16 cellular contexts compared by ENCODE assay signal in the genomic region with DNA sequence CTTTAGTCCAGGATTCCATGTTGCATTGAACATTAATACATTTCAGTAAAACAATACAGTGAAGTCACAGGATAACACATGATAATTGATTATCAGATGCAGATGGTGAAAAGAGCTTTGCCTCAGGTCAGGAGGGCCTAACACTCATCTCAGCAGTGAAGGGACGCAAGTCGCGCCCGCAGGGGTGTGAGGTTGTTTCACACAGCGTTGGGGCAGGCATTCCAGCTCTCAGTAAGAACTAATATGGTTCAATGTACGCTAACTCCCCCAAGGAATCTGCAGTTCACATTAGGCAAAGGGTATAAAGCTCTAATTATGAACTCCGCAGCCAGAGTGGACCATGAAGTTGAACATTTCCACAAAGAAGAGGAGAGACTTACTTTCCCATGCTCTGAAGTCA. TPM values are rescaled to one million over a fixed set of nuclear protein-coding genes. Genes with fewer than 3 reads are reported as not detected.
DNase-seq lines count a peak whose midpoint lies in the region; TF ChIP-seq lines count a peak whose summit lies in the region.
"Had no signal": no experiment of that assay in that cellular context is flagged by ENCODE, and none has a peak within 500 bp of the region (broad histone marks: within the 10 kb centered on the region; RNA-seq: fewer than 3 reads in every experiment).

No MANE protein-coding gene starts in this region.

- H4K91ac ChIP-seq in neuronal stem cell (ENCODE audit: low read depth, low read length, poor library complexity), result no peak overlapping the region

- H3K4me3 ChIP-seq in HUES6 (ENCODE audit: low read depth, low read length), result no peak overlapping the region
- no peak overlapping the region for H3K4me3 ChIP-seq in endodermal cell (ENCODE audit: low read length)
- H3K4me3 ChIP-seq in neuronal stem cell (ENCODE audit: low read length in 2 of 2), result no peak overlapping the region
- H3K4me3 ChIP-seq: GM23248, HAP-1 had no signal

- peaks cover 7% of the 10 kb centered on the region for H3K9me3 Mint-ChIP-seq in endodermal cell
- no peaks in the 10 kb centered on the region for H3K9me3 Mint-ChIP-seq in type B pancreatic cell
- H3K9me3 Mint-ChIP-seq in activated CD4-positive, alpha-beta memory T cell treated with anti-CD3 and anti-CD28 coated beads for 36 hours, result no peaks in the 10 kb centered on the region
- H3K9me3 Mint-ChIP-seq in Calu3 (ENCODE audit: low read depth, unreplicated experiment), result peaks cover 5% of the 10 kb centered on the region
- H3K9me3 Mint-ChIP-seq: CD4-positive, alpha-beta T cell had no signal

- H2BK12ac ChIP-seq in neuronal stem cell (ENCODE audit: low read length), result no peak overlapping the region

- H3K79me1 ChIP-seq in neuronal stem cell (ENCODE audit: low read depth, low read length), result no peaks in the 10 kb centered on the region

- intact Hi-C loops in activated CD4-positive, alpha-beta memory T cell treated with anti-CD3 and anti-CD28 coated beads for 36 hours (cut with micrococcal nuclease), result no loop called here
- intact Hi-C loops in Calu3 (cut with micrococcal nuclease; ENCODE audit: unreplicated experiment), result no loop called here

- POLR2A ChIA-PET in activated CD4-positive, alpha-beta memory T cell treated with anti-CD3 and anti-CD28 coated beads for 36 hours (lab: Charles Lee), result no interaction called here

- H3K4me1 Mint-ChIP-seq in endodermal cell (peaks cover 43% of the 10 kb centered on the region), type B pancreatic cell (ENCODE audit: unreplicated experiment) (peaks cover 20% of the 10 kb centered on the region), Calu3 (ENCODE audit: low read depth, unreplicated experiment) (peaks cover 24% of the 10 kb centered on the region)
- no peaks in the 10 kb centered on the region for H3K4me1 Mint-ChIP-seq in activated CD4-positive, alpha-beta memory T cell treated with anti-CD3 and anti-CD28 coated beads for 36 hours (ENCODE audit: low read depth)
- H3K4me1 Mint-ChIP-seq: B cell had no signal

- H2BK120ac ChIP-seq in neuronal stem cell (ENCODE audit: low read depth, low read length), result no peak overlapping the region

- peaks cover under 1% of the 10 kb centered on the region for H3K27me3 Mint-ChIP-seq in endodermal cell (ENCODE audit: insufficient read depth)
- no peaks in the 10 kb centered on the region for H3K27me3 Mint-ChIP-seq in type B pancreatic cell
- peaks cover under 1% of the 10 kb centered on the region for H3K27me3 Mint-ChIP-seq in activated CD4-positive, alpha-beta memory T cell treated with anti-CD3 and anti-CD28 coated beads for 36 hours
- H3K27me3 Mint-ChIP-seq in Calu3 (ENCODE audit: unreplicated experiment), result no peaks in the 10 kb centered on the region

- H3K36me3 Mint-ChIP-seq in endodermal cell (ENCODE audit: low read depth), result no peaks in the 10 kb centered on the region
- no peaks in the 10 kb centered on the region for H3K36me3 Mint-ChIP-seq in type B pancreatic cell
- no peaks in the 10 kb centered on the region for H3K36me3 Mint-ChIP-seq in activated CD4-positive, alpha-beta memory T cell treated with anti-CD3 and anti-CD28 coated beads for 36 hours
- peaks cover 12% of the 10 kb centered on the region for H3K36me3 Mint-ChIP-seq in Calu3 (ENCODE audit: insufficient read depth, unreplicated experiment)

- H3K4me1 ChIP-seq in HUES6 (ENCODE audit: control insufficient read depth, insufficient read depth, low read length) (peaks cover 35% of the 10 kb centered on the region), endodermal cell (ENCODE audit: control insufficient read depth, insufficient read depth, low read length) (peaks cover 20% of the 10 kb centered on the region), neuronal stem cell (ENCODE audit: control insufficient read depth in 2 of 2, insufficient read depth in 1 of 2, low read depth in 1 of 2, low read length in 2 of 2) (peaks cover 1 to 4% of the 10 kb centered on the region in 2 donors)

- H3K27me3 ChIP-seq in HUES6 (ENCODE audit: control insufficient read depth, insufficient read depth, low read length) (no peaks in the 10 kb centered on the region), endodermal cell (ENCODE audit: control insufficient read depth, insufficient read depth, low read length, poor library complexity, severe bottlenecking) (no peaks in the 10 kb centered on the region), neuronal stem cell (ENCODE audit: control insufficient read depth in 3 of 3, insufficient read depth in 3 of 3, low read depth in 1 of 3, low read length in 3 of 3) (peaks cover 0 to 18% (median 0%) of the 10 kb centered on the region in 3 experiments)

- H3K4ac ChIP-seq in neuronal stem cell (ENCODE audit: low read length), result no peak overlapping the region

- DNase-seq in endodermal cell (peak; percentile 75), neuronal stem cell (ENCODE audit: low spot score) (no peak), type B pancreatic cell (ENCODE audit: extremely low spot score, unreplicated experiment) (no peak), NCI-H187 (lab: John Stamatoyannopoulos, UW) (no peak), Calu3 (no peak)
- DNase-seq in activated CD4-positive, alpha-beta memory T cell treated with anti-CD3 and anti-CD28 coated beads for 36 hours, result no peak
- DNase-seq: C1 segment of cervical spinal cord; CD4-positive, alpha-beta T cell; DMS153; DMS79 treated with DMSO at 0.1 percent for 48 hours; EL; GDM1; GM23248 had no signal

- TF ChIP-seq CTCF in endodermal cell (conservative IDR thresholded peaks at IDR 0.05), result no peak
- TF ChIP-seq CTCF in type B pancreatic cell (conservative IDR thresholded peaks at IDR 0.05), result no peak
- TF ChIP-seq CTCF in Calu3 (IDR thresholded peaks at IDR 0.05; ENCODE audit: unreplicated experiment), result no peak

- H3K23ac ChIP-seq in neuronal stem cell (ENCODE audit: low read depth, low read length, poor library complexity), result no peak overlapping the region

- H2BK15ac ChIP-seq in neuronal stem cell (ENCODE audit: low read length), result no peak overlapping the region

- no peak overlapping the region for H2AK5ac ChIP-seq in neuronal stem cell (ENCODE audit: low read depth, low read length)

- H3K9me3 ChIP-seq in HUES6 (ENCODE audit: control insufficient read depth, insufficient read depth, low read depth, low read length) (peaks cover 5% of the 10 kb centered on the region; the same call in 1 of the 2 replicates), endodermal cell (ENCODE audit: control insufficient read depth, low read length) (peaks cover 9% of the 10 kb centered on the region), neuronal stem cell (replicated peaks in 1 of 2; ENCODE audit: control insufficient read depth in 2 of 2, insufficient read depth in 1 of 2, low read depth in 1 of 2, low read length in 2 of 2) (no peaks in the 10 kb centered on the region)
- H3K9me3 ChIP-seq: HAP-1 had no signal

- H3K14ac ChIP-seq in neuronal stem cell (ENCODE audit: low read length), result no peak overlapping the region

- no peak overlapping the region for H4K8ac ChIP-seq in neuronal stem cell (ENCODE audit: low read depth, low read length)

- H3K9ac ChIP-seq in HUES6 (ENCODE audit: low read length), result peak overlapping the region; percentile 8
- no peak overlapping the region for H3K9ac ChIP-seq in endodermal cell (ENCODE audit: extremely low read depth, low read length, poor library complexity, severe bottlenecking)
- no peak overlapping the region for H3K9ac ChIP-seq in neuronal stem cell (ENCODE audit: low read depth, low read length, poor library complexity)
- H3K9ac ChIP-seq: GM23248 had no signal

- H2AFZ ChIP-seq in neuronal stem cell (ENCODE audit: low read length), result peak overlapping the region; percentile 68
- H2AFZ ChIP-seq: GM23248 had no signal

- CTCF ChIA-PET in activated CD4-positive, alpha-beta memory T cell treated with anti-CD3 and anti-CD28 coated beads for 36 hours (lab: Charles Lee), result no interaction called here
- CTCF ChIA-PET in Calu3 (lab: Charles Lee), result interaction anchor here (0.7 to 1.9 kb wide), 2 partner anchors 9 to 17 kb away, joined by 3 to 5 read pairs; no protein-coding TSS in a partner anchor

- no peak overlapping the region for H3K27ac ChIP-seq in HUES6 (ENCODE audit: low read depth, low read length)
- H3K27ac ChIP-seq in endodermal cell (ENCODE audit: low read depth, low read length), result no peak overlapping the region
- H3K27ac ChIP-seq in neuronal stem cell (replicated peaks; ENCODE audit: low read length), result no peak overlapping the region
- H3K27ac ChIP-seq: GM23248 had no signal

- H3K4me3 Mint-ChIP-seq in endodermal cell, result no peak overlapping the region
- peak overlapping the region; percentile 11 for H3K4me3 Mint-ChIP-seq in type B pancreatic cell
- H3K4me3 Mint-ChIP-seq in activated CD4-positive, alpha-beta memory T cell treated with anti-CD3 and anti-CD28 coated beads for 36 hours, result no peak overlapping the region
- no peak overlapping the region for H3K4me3 Mint-ChIP-seq in Calu3 (ENCODE audit: low read depth, unreplicated experiment)
- H3K4me3 Mint-ChIP-seq: B cell; CD4-positive, alpha-beta T cell had no signal

- H3K18ac ChIP-seq in neuronal stem cell (ENCODE audit: low read length), result no peak overlapping the region

- H3K27ac Mint-ChIP-seq in endodermal cell (peak overlapping the region; percentile 83), type B pancreatic cell (no peak overlapping the region), Calu3 (ENCODE audit: unreplicated experiment) (no peak overlapping the region)
- H3K27ac Mint-ChIP-seq in activated CD4-positive, alpha-beta memory T cell treated with anti-CD3 and anti-CD28 coated beads for 36 hours, result no peak overlapping the region
- H3K27ac Mint-ChIP-seq: B cell; CD4-positive, alpha-beta T cell had no signal

- H3K36me3 ChIP-seq in HUES6 (ENCODE audit: control insufficient read depth, insufficient read depth, low read length), result no peaks in the 10 kb centered on the region
- no peaks in the 10 kb centered on the region for H3K36me3 ChIP-seq in endodermal cell (ENCODE audit: control insufficient read depth, insufficient read depth, low read length)
- H3K36me3 ChIP-seq in neuronal stem cell (replicated peaks in 1 of 2; ENCODE audit: control insufficient read depth in 2 of 2, insufficient read depth in 2 of 2, low read length in 2 of 2), result no peaks in the 10 kb centered on the region
- H3K36me3 ChIP-seq: HAP-1 had no signal

- H3K4me2 ChIP-seq in neuronal stem cell (ENCODE audit: insufficient read depth, low read length, poor library complexity, severe bottlenecking), result no peak overlapping the region

- 79 to 97% methylated on average over 2 to 7 of the region's 7 CpGs for WGBS in endodermal cell (ENCODE audit: insufficient coverage in 1 of 2, insufficient read length in 1 of 2), 2 experiments
- no CpG with 5 or more reads among the region's 7 CpGs for WGBS in neuronal stem cell (ENCODE audit: extremely low coverage in 2 of 2, insufficient read length in 2 of 2, insufficient replicate concordance in 1 of 2), 2 donors

- BruUV-seq in Calu3 (replicated peaks; lab: Mats Ljungman, UMichigan), result no TSS peak

- H2BK5ac ChIP-seq in neuronal stem cell (ENCODE audit: low read length), result no peak overlapping the region

RNA-seq across cellular contexts. Expression of a gene that starts 53.1 kb away (rescaled TPM):
- 100 to 1,000 TPM; 125 to 139 TPM for total RNA-seq in endodermal cell
- polyA plus RNA-seq in endodermal cell (2013, experiment 1 of 2), result 90.9 TPM
- 94.2 TPM for polyA plus RNA-seq in endodermal cell (2013, experiment 2 of 2)
- 41.0 TPM for polyA plus RNA-seq in neuronal stem cell (2013, experiment 1 of 2)
- polyA plus RNA-seq in neuronal stem cell (2013, experiment 2 of 2), result 41.3 TPM
- 56.4 and 62.6 TPM in 2 replicates for total RNA-seq in type B pancreatic cell (ENCODE audit: low replicate concordance)
- 10 to 100 TPM; 51.3 to 53.9 TPM for total RNA-seq in activated CD4-positive, alpha-beta memory T cell treated with anti-CD3 and anti-CD28 coated beads for 36 hours
- 118 and 129 TPM in 2 replicates for total RNA-seq in Calu3 (2022)
